In the genomic region with DNA sequence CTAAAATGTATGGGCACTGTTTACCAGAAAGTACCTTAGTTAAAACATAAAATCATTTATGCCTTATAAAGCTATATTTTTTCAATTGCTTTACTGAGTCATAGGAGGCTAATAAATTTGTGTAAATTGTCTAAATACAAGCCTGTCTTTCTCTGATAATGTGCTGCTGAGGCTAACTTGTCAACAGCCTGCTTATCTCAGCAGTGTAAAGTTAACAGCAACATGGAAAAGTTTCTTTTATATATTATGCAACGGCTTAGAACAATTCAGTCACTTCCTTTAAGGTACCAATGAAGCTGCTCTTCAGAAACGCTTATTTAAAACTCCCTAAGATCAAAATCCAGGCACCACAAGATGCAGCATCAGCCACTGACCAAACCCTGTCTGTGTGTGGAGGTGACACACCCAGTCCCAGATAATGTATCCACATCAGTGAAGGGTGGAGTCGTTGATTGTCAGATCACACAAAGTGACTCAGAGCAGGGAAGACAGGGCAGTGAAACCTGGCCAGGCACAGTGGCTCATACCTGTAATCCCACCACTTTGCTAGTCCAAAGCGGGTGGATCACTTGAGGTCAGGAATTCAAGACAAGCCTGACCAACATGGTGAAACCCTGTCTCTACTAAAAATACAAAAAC, we compare ENCODE assay signal across 2 cellular contexts. TPM values are rescaled to one million over a fixed set of nuclear protein-coding genes. Genes with fewer than 3 reads are reported as not detected.
"Had no signal": no experiment of that assay in that cellular context is flagged by ENCODE, and none has a peak within 500 bp of the region (broad histone marks: within the 10 kb centered on the region; RNA-seq: fewer than 3 reads in every experiment).

No MANE protein-coding gene starts in this region.

RNA-seq across cellular contexts. Expression of gene ZNF69, which starts 27.0 kb away (rescaled TPM):
- total RNA-seq: MCF 10A, NCI-H460 had no signal

RNA-seq across cellular contexts. Expression of gene ZNF763, which starts 50.3 kb away (rescaled TPM):
- total RNA-seq: NCI-H460 had no signal
